In genomic region chr15:52822475-52822874, GRCh38 we compare ENCODE assay signal across 1 cellular context.
TF ChIP-seq lines count a peak whose summit lies in the region.

No MANE protein-coding gene starts in this region.

TF ChIP-seq in GM23338, 12 proteins besides CTCF, POLR2A, EP300 and RAD21 (continued from another document):
- TF ChIP-seq ZNF462 (CRISPR knock-in tag; IDR thresholded peaks at IDR 0.05) (no peak), POLR2AphosphoS5 (IDR thresholded peaks at IDR 0.05; ENCODE audit: low read depth) (no peak), JUNB (IDR thresholded peaks at IDR 0.05; ENCODE audit: unreplicated experiment) (no peak)
